ENCODE assay signal across 27 cellular contexts in the genomic region with DNA sequence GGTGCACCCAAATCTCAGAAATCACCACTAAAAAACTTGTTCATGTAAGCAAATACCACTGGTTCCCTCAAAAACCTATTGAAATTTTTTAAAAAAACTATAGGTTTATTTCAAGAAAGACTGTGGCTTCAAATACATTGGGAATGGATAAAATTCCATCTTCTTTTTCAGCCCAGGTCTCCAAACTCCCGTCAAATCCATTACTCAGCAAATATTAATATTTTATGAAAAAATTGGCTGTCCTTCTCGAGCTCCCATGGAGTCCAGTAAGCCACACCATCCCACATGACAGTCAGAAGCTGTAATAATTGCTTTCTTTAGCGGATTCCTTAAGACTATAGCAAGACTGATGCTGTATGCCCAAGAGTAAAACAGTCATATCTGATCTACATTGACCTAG.
"Had no signal": no experiment of that assay in that cellular context is flagged by ENCODE, and none has a peak within 500 bp of the region (broad histone marks: within the 10 kb centered on the region; RNA-seq: fewer than 3 reads in every experiment).

No MANE protein-coding gene starts in this region.

- H2AFZ ChIP-seq: neural progenitor cell, parathyroid adenoma had no signal

- ATAC-seq: naive thymus-derived CD4-positive, alpha-beta T cell; natural killer cell; psoas muscle; right cardiac atrium; sciatic nerve; stimulated activated memory B cell treated with anti-CD40 and anti-IgM and Interleukin-4, amounts not matched to agents 10 μg/mL and 1 μg/mL and 100 μg/mL, for 72 hours; stimulated activated naive CD8-positive, alpha-beta T cell treated with anti-CD3 and anti-CD28 coated beads, Interleukin-15, amount 100 ng/mL, for 72 hours; stimulated activated naive CD8-positive, alpha-beta T cell treated with anti-CD3 and anti-CD28 coated beads, Interleukin-15, Interleukin-2, amounts not matched to agents 100 U/mL and 50 U/mL, for 24 hours; upper lobe of right lung had no signal

- H3K27me3 ChIP-seq: neural progenitor cell, ovary, suprapubic skin, testis, tibial artery, transverse colon, upper lobe of right lung, uterus had no signal

- H3K4me3 ChIP-seq: neural progenitor cell, ovary, psoas muscle, skin epidermis, smooth muscle cell, suprapubic skin, testis, tibial artery, transverse colon, upper lobe of right lung, uterus had no signal

- DNase-seq: naive thymus-derived CD4-positive, alpha-beta T cell; natural killer cell; occipital lobe; ovary; posterior cingulate gyrus; psoas muscle; right cardiac atrium; stimulated activated CD4-positive, alpha-beta T cell treated with anti-CD3 and anti-CD28 coated beads, Interleukin-15, amount 100 ng/mL, for 24 hours; stimulated activated CD4-positive, alpha-beta T cell treated with anti-CD3 and anti-CD28 coated beads, Interleukin-4, amount 100 ng/mL, for 1 hour; stimulated activated CD4-positive, alpha-beta T cell treated with anti-CD3 and anti-CD28 coated beads, Interleukin-4, amount 100 ng/mL, for 4 hours; stimulated activated CD8-positive, alpha-beta memory T cell treated with anti-CD3 and anti-CD28 coated beads, Interleukin-4, amount 100 ng/mL, for 48 hours; stimulated activated naive CD4-positive, alpha-beta T cell; stimulated activated naive CD8-positive, alpha-beta T cell treated with anti-CD3 and anti-CD28 coated beads, Interleukin-15, amount 100 ng/mL, for 72 hours; stimulated activated naive CD8-positive, alpha-beta T cell treated with anti-CD3 and anti-CD28 coated beads, Interleukin-15, Interleukin-2, amounts not matched to agents 100 U/mL and 50 U/mL, for 24 hours; substantia nigra; testis; tibial artery; transverse colon; upper lobe of right lung; uterus had no signal

- H3K9ac ChIP-seq: neural progenitor cell, parathyroid adenoma had no signal

- H3K27ac ChIP-seq: neural progenitor cell, ovary, parathyroid adenoma, psoas muscle, skin epidermis, suprapubic skin, testis, tibial artery, transverse colon, upper lobe of right lung, uterus had no signal

- H3K9me3 ChIP-seq: ovary, psoas muscle, suprapubic skin, testis, tibial artery, transverse colon, upper lobe of right lung, uterus had no signal

- H3K79me2 ChIP-seq: parathyroid adenoma had no signal

- H3K4me2 ChIP-seq: neural progenitor cell, smooth muscle cell had no signal

- H3K4me1 ChIP-seq: neural progenitor cell, parathyroid adenoma, psoas muscle, suprapubic skin, testis, tibial artery, transverse colon, upper lobe of right lung, uterus had no signal

- H3K36me3 ChIP-seq: neural progenitor cell, ovary, suprapubic skin, tibial artery, transverse colon, upper lobe of right lung, uterus had no signal
